28 cellular contexts compared by ENCODE assay signal in the genomic region with DNA sequence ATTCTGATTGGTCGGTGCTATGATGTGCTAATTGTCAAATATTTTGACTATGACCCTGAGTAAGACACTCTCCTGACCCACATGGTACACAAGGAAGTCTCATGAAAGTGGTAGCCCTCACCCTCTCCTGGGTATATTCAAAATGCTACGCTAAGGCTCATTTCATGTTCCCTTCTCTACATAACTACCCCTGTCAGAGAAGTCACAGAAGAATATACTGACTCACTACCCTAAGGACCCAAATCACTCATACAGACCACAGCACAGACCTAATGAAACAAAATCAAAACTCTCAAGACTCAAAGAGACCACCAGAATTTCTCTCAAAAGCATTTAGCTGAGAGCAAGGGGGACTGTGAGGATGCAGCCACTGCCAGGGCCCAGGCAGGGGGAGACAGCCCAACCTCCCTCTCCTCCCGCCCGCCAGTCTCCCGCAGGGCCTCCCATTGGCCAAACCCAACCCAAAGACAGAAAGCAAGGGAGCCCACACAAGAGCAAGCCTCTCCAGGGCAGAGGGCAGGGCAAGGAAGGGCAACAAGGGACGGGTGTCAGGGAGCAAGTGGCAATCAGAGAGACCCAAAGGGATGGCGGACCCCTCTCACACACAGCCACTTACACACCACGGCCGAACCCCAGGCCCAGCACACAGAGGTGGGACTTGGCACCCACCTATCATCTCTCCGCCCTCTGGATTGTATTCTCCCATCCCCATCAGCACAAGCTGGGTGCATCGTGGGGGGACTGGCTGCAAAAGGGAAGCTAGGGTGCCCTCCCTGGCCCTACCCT. TPM values are rescaled to one million over a fixed set of nuclear protein-coding genes. Genes with fewer than 3 reads are reported as not detected.
"Had no signal": no experiment of that assay in that cellular context is flagged by ENCODE, and none has a peak within 500 bp of the region (broad histone marks: within the 10 kb centered on the region; RNA-seq: fewer than 3 reads in every experiment).

No MANE protein-coding gene starts in this region.

- H3K9me3 ChIP-seq: body of pancreas, mucosa of descending colon, right lobe of liver, tibial artery had no signal

- H3K27me3 ChIP-seq: body of pancreas, right lobe of liver had no signal

- H3K9me3 Mint-ChIP-seq: dendritic cell treated with granulocyte-macrophage colony-stimulating factor and Interleukin-4, amounts not matched to agents 40 ng/mL and 50 ng/mL, for 4 days; stimulated activated naive CD8-positive, alpha-beta T cell treated with anti-CD3 and anti-CD28 coated beads, Interleukin-15, Interleukin-2, amounts not matched to agents 100 ng/mL and 50 ng/mL, for 24 hours had no signal

- FAIRE-seq: kidney, small intestine, TTC549 had no signal

- H3K4me3 Mint-ChIP-seq: dendritic cell treated with granulocyte-macrophage colony-stimulating factor and Interleukin-4, amounts not matched to agents 40 ng/mL and 50 ng/mL, for 4 days; nephron progenitor cell; stimulated activated naive CD8-positive, alpha-beta T cell treated with anti-CD3 and anti-CD28 coated beads, Interleukin-15, Interleukin-2, amounts not matched to agents 100 ng/mL and 50 ng/mL, for 24 hours had no signal

- H3K36me3 ChIP-seq: heart right ventricle, lower lobe of right lung, right lobe of liver, tibial artery had no signal

- H3K27me3 Mint-ChIP-seq: dendritic cell treated with granulocyte-macrophage colony-stimulating factor and Interleukin-4, amounts not matched to agents 40 ng/mL and 50 ng/mL, for 4 days; stimulated activated naive CD8-positive, alpha-beta T cell treated with anti-CD3 and anti-CD28 coated beads, Interleukin-15, Interleukin-2, amounts not matched to agents 100 ng/mL and 50 ng/mL, for 24 hours had no signal

- H3K4me1 Mint-ChIP-seq: nephron progenitor cell had no signal

- H3K27ac ChIP-seq: body of pancreas, heart right ventricle, lower lobe of right lung, right lobe of liver, tibial artery had no signal

- H3K4me3 ChIP-seq: body of pancreas, heart right ventricle, lower lobe of right lung, mucosa of descending colon, right lobe of liver, tibial artery had no signal

- ATAC-seq: body of pancreas, heart right ventricle, mucosa of descending colon had no signal

- H3K27ac Mint-ChIP-seq: dendritic cell treated with granulocyte-macrophage colony-stimulating factor and Interleukin-4, amounts not matched to agents 40 ng/mL and 50 ng/mL, for 4 days; nephron progenitor cell; stimulated activated naive CD8-positive, alpha-beta T cell treated with anti-CD3 and anti-CD28 coated beads, Interleukin-15, Interleukin-2, amounts not matched to agents 100 ng/mL and 50 ng/mL, for 24 hours had no signal

- H3K4me1 ChIP-seq: body of pancreas, heart right ventricle, lower lobe of right lung, right lobe of liver had no signal

- DNase-seq: activated CD4-positive, alpha-beta T cell treated with anti-CD3 and anti-CD28 coated beads, Interleukin-2, amount 50 U/mL, for 48 hours; activated CD8-positive, alpha-beta memory T cell treated with anti-CD3 and anti-CD28 coated beads, Interleukin-2, amount 50 U/mL, for 48 hours; activated effector memory CD4-positive, alpha-beta T cell treated with anti-CD3 and anti-CD28 coated beads, Interleukin-2, amount 50 U/mL, for 16 hours; activated naive CD4-positive, alpha-beta T cell treated with anti-CD3 and anti-CD28 coated beads, Interleukin-2, amount 50 U/mL, for 16 hours; activated T-cell treated with anti-CD3 and anti-CD28 coated beads, Interleukin-2, amount 50 U/mL, for 48 hours; body of pancreas; effector CD4-positive, alpha-beta T cell; erythroblast; foreskin fibroblast; heart right ventricle; kidney; lower lobe of right lung; mesendoderm; mucosa of descending colon; nephron progenitor cell; right lobe of liver; small intestine; stimulated activated CD4-positive, alpha-beta T cell treated with anti-CD3 and anti-CD28 coated beads, Interleukin-15, amount 100 ng/mL, for 24 hours; stimulated activated CD4-positive, alpha-beta T cell treated with anti-CD3 and anti-CD28 coated beads, Interleukin-2, amount 100 ng/mL, for 48 hours; T-helper 1 cell had no signal

RNA-seq across cellular contexts. Expression of a gene that starts 41.7 kb away (rescaled TPM):
- total RNA-seq: activated CD8-positive, alpha-beta memory T cell treated with anti-CD3 and anti-CD28 coated beads for 36 hours; body of pancreas; cardiac septum; chondrocyte; heart right ventricle; lower lobe of right lung; right lobe of liver had no signal
- polyA plus RNA-seq: fibroblast of lung had no signal
